Comparison of ENCODE assay signal across 20 cellular contexts in the genomic region with DNA sequence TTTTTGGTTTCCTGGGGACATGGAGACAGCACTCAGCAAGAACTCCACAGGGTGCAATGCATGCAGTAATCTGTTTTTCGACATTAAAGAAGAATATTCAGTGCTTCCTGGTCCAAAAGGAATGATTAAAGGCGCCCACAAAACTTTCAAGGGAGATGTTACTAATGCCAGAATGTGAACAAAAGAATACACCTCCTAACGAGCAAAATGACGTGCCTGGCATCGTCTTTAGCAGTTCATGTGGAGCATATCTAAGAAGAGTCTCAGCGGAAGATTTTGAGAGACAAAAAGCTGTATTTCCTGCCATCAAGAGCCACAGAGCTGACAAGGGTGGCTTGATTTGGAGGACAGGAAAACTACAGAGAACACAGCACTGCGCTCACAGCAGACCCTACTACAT.
DNase-seq lines count a peak whose midpoint lies in the region; ATAC-seq lines count a peak whose summit lies in the region.
"Had no signal": no experiment of that assay in that cellular context is flagged by ENCODE, and none has a peak within 500 bp of the region (broad histone marks: within the 10 kb centered on the region; RNA-seq: fewer than 3 reads in every experiment).

No MANE protein-coding gene starts in this region.

- peak overlapping the region; percentile 72 to 81 for H3K27ac Mint-ChIP-seq in activated naive CD4-positive, alpha-beta T cell treated with anti-CD3 and anti-CD28 coated beads, Interleukin-2, amount 50 U/mL, for 72 hours
- peak overlapping the region; percentile 30 for H3K27ac Mint-ChIP-seq in activated T-helper 2 cell treated with anti-CD3 and anti-CD28 coated beads, Interferon-gamma antibody, Interleukin-2, Interleukin-4, amounts not matched to agents 10 μg/mL and 5 μg/mL and 100 μg/mL, durations not matched to agents 14 hours and 24 hours and 36 hours
- H3K27ac Mint-ChIP-seq in naive thymus-derived CD8-positive, alpha-beta T cell: peak overlapping the region in 8 of 10 donors; percentile 7 to 83 (median 72)

- peak overlapping the region in 9 of 11 experiments; percentile 2 to 75 (median 67); a peak in 16 of 22 replicates for H3K4me2 ChIP-seq in BLaER1 treated with 17β-estradiol and CSF1 and Interleukin-3, amounts not matched to agents 10 nM and 100 nM

- peaks cover 0 to 11% (median 7%) of the 10 kb centered on the region in 11 experiments; a peak in 11 of 22 replicates for H3K9me3 ChIP-seq in BLaER1 treated with 17β-estradiol and CSF1 and Interleukin-3, amounts not matched to agents 10 nM and 100 nM (replicated peaks in 1 of 11)

- DNase-seq in activated naive CD4-positive, alpha-beta T cell treated with anti-CD3 and anti-CD28 coated beads, Interleukin-2, amount 50 U/mL, for 72 hours (ENCODE audit: low spot score in 2 of 2): no peak
- no peak for DNase-seq in activated naive CD4-positive, alpha-beta T cell treated with Interleukin-2 at 50 U/mL for 16 hours
- DNase-seq in activated T-helper 2 cell treated with anti-CD3 and anti-CD28 coated beads, Interferon-gamma antibody, Interleukin-2, Interleukin-4, amounts not matched to agents 10 μg/mL and 5 μg/mL and 100 μg/mL, durations not matched to agents 14 hours and 24 hours and 36 hours (ENCODE audit: low spot score): no peak
- no peak for DNase-seq in naive thymus-derived CD8-positive, alpha-beta T cell
- no peak for DNase-seq in NCI-H2227 (lab: John Stamatoyannopoulos, UW; ENCODE audit: unreplicated experiment)
- no peak for DNase-seq in NCI-H69 (lab: John Stamatoyannopoulos, UW)
- DNase-seq: C1 segment of cervical spinal cord; CD8-positive, alpha-beta memory T cell; GF-D8; NCI-H1048; NCI-H1436; NCI-H187; NCI-H2081 treated with DMSO at 0.1 percent for 48 hours; NCI-H2171; NCI-H345; NCI-H774 had no signal

- H3K27ac ChIP-seq in BLaER1 treated with 17β-estradiol and CSF1 and Interleukin-3, amounts not matched to agents 10 nM and 100 nM: peak overlapping the region in 4 of 11 experiments; percentile 3 to 36 (median 14); a peak in 2 of 22 replicates
- H3K27ac ChIP-seq: HL-60 had no signal

- H3K9ac ChIP-seq in BLaER1 treated with 17β-estradiol and CSF1 and Interleukin-3, amounts not matched to agents 10 nM and 100 nM: peak overlapping the region in 5 of 11 experiments; percentile 1 to 26 (median 18); a peak in 3 of 22 replicates

- peaks cover 0 to 44% (median 0%) of the 10 kb centered on the region in 11 experiments; a peak in 8 of 22 replicates for H4K20me1 ChIP-seq in BLaER1 treated with 17β-estradiol and CSF1 and Interleukin-3, amounts not matched to agents 10 nM and 100 nM

- H3K27me3 ChIP-seq in BLaER1 treated with 17β-estradiol and CSF1 and Interleukin-3, amounts not matched to agents 10 nM and 100 nM: no peaks in the 10 kb centered on the region

- no peaks in the 10 kb centered on the region for H3K9me3 Mint-ChIP-seq in activated naive CD4-positive, alpha-beta T cell treated with anti-CD3 and anti-CD28 coated beads, Interleukin-2, amount 50 U/mL, for 72 hours
- no peaks in the 10 kb centered on the region for H3K9me3 Mint-ChIP-seq in activated T-helper 2 cell treated with anti-CD3 and anti-CD28 coated beads, Interferon-gamma antibody, Interleukin-2, Interleukin-4, amounts not matched to agents 10 μg/mL and 5 μg/mL and 100 μg/mL, durations not matched to agents 14 hours and 24 hours and 36 hours
- H3K9me3 Mint-ChIP-seq in naive thymus-derived CD8-positive, alpha-beta T cell: no peaks in the 10 kb centered on the region
- H3K9me3 Mint-ChIP-seq: CD8-positive, alpha-beta memory T cell had no signal

- no peak overlapping the region for H3K4me3 Mint-ChIP-seq in activated T-helper 2 cell treated with anti-CD3 and anti-CD28 coated beads, Interferon-gamma antibody, Interleukin-2, Interleukin-4, amounts not matched to agents 10 μg/mL and 5 μg/mL and 100 μg/mL, durations not matched to agents 14 hours and 24 hours and 36 hours (ENCODE audit: low read depth)
- H3K4me3 Mint-ChIP-seq in naive thymus-derived CD8-positive, alpha-beta T cell: peak overlapping the region in 1 of 10 donors; percentile 33
- H3K4me3 Mint-ChIP-seq: CD8-positive, alpha-beta memory T cell had no signal

- no peaks in the 10 kb centered on the region for H3K27me3 Mint-ChIP-seq in activated T-helper 2 cell treated with anti-CD3 and anti-CD28 coated beads, Interferon-gamma antibody, Interleukin-2, Interleukin-4, amounts not matched to agents 10 μg/mL and 5 μg/mL and 100 μg/mL, durations not matched to agents 14 hours and 24 hours and 36 hours (ENCODE audit: low read depth)
- no peaks in the 10 kb centered on the region for H3K27me3 Mint-ChIP-seq in naive thymus-derived CD8-positive, alpha-beta T cell
- H3K27me3 Mint-ChIP-seq: CD8-positive, alpha-beta memory T cell had no signal

- peaks cover 0 to 64% (median 55%) of the 10 kb centered on the region in 10 experiments; a peak in 16 of 20 replicates for H3K4me1 ChIP-seq in BLaER1 treated with 17β-estradiol and CSF1 and Interleukin-3, amounts not matched to agents 10 nM and 100 nM

- no peak for ATAC-seq in activated naive CD4-positive, alpha-beta T cell treated with anti-CD3 and anti-CD28 coated beads, Interleukin-2, amount 50 U/mL, for 72 hours
- no peak for ATAC-seq in naive thymus-derived CD8-positive, alpha-beta T cell
- ATAC-seq in GM21360 (IDR thresholded peaks at IDR 0.05; ENCODE audit: unreplicated experiment): no peak
- ATAC-seq: SK-N-SH treated with all-trans-retinoic acid at 6 μM for 48 hours had no signal

- peaks cover 4 to 70% (median 28%) of the 10 kb centered on the region in 11 experiments; a peak in 18 of 22 replicates for H3K36me3 ChIP-seq in BLaER1 treated with 17β-estradiol and CSF1 and Interleukin-3, amounts not matched to agents 10 nM and 100 nM

- H3K4me3 ChIP-seq in BLaER1 treated with 17β-estradiol and CSF1 and Interleukin-3, amounts not matched to agents 10 nM and 100 nM: no peak overlapping the region

- H3K36me3 Mint-ChIP-seq in activated naive CD4-positive, alpha-beta T cell treated with anti-CD3 and anti-CD28 coated beads, Interleukin-2, amount 50 U/mL, for 72 hours: peaks cover 5 to 6% of the 10 kb centered on the region in 2 donors
- no peaks in the 10 kb centered on the region for H3K36me3 Mint-ChIP-seq in activated T-helper 2 cell treated with anti-CD3 and anti-CD28 coated beads, Interferon-gamma antibody, Interleukin-2, Interleukin-4, amounts not matched to agents 10 μg/mL and 5 μg/mL and 100 μg/mL, durations not matched to agents 14 hours and 24 hours and 36 hours (ENCODE audit: low read depth)
- peaks cover 5 to 13% (median 11%) of the 10 kb centered on the region in 3 donors for H3K36me3 Mint-ChIP-seq in naive thymus-derived CD8-positive, alpha-beta T cell

- POLR2A ChIA-PET in naive thymus-derived CD8-positive, alpha-beta T cell (lab: Charles Lee): no interaction called here

- H3K4me1 Mint-ChIP-seq in activated T-helper 2 cell treated with anti-CD3 and anti-CD28 coated beads, Interferon-gamma antibody, Interleukin-2, Interleukin-4, amounts not matched to agents 10 μg/mL and 5 μg/mL and 100 μg/mL, durations not matched to agents 14 hours and 24 hours and 36 hours (ENCODE audit: low read depth): no peaks in the 10 kb centered on the region
- H3K4me1 Mint-ChIP-seq in naive thymus-derived CD8-positive, alpha-beta T cell: peaks cover 2 to 11% (median 10%) of the 10 kb centered on the region in 4 donors

- intact Hi-C loops in activated T-helper 2 cell treated with anti-CD3 and anti-CD28 coated beads, Interferon-gamma antibody, Interleukin-2, Interleukin-4, amounts not matched to agents 10 μg/mL and 5 μg/mL and 100 μg/mL, durations not matched to agents 14 hours and 24 hours and 36 hours (cut with micrococcal nuclease): no loop called here
